ENCODE assay signal across 22 cellular contexts in the genomic region with DNA sequence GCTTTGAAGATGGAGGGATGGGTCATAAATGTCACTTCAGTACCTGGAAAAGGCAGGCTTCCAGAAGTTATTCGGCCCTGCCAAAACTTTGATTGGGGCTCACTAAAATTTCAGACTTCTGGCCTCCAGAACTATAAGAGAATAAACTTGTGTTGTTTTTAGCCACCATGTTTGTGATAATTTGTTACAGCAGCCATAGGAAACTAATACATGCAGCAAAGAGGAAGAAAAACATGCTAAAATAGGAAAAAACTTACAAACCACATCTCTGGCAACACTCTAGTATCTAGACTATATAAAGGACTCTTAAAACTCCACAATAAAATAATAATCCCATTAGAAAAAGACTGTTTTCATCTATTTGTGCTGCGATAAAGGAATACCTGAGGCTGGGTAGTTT. TPM values are rescaled to one million over a fixed set of nuclear protein-coding genes. Genes with fewer than 3 reads are reported as not detected.
DNase-seq lines count a peak whose midpoint lies in the region; ATAC-seq lines count a peak whose summit lies in the region.
"Had no signal": no experiment of that assay in that cellular context is flagged by ENCODE, and none has a peak within 500 bp of the region (broad histone marks: within the 10 kb centered on the region; RNA-seq: fewer than 3 reads in every experiment).

No MANE protein-coding gene starts in this region.

- H3K36me3 ChIP-seq in ACC112 (ENCODE audit: insufficient read depth, low read length): 0 out of 2 replicates have a peak, but pooled peaks cover 16% of the 10 kb centered on the region
- H3K36me3 ChIP-seq in CD4-positive, CD25-positive, alpha-beta regulatory T cell (ENCODE audit: control insufficient read depth, insufficient read depth, low read length): peaks cover 10% of the 10 kb centered on the region
- H3K36me3 ChIP-seq: Peyer's patch, SJSA1 had no signal

- H2AFZ ChIP-seq in ACC112 (ENCODE audit: low read length, unreplicated experiment): no peak overlapping the region
- H2AFZ ChIP-seq: GM23248 had no signal

- no peak for ATAC-seq in activated CD8-positive, alpha-beta memory T cell treated with anti-CD3 and anti-CD28 coated beads, Interleukin-2, amount 10 ng/mL, durations not matched to agents 7 days and 5 days
- ATAC-seq in CD4-positive, CD25-positive, alpha-beta regulatory T cell (ENCODE audit: low read depth in 2 of 2): no peak
- ATAC-seq in HG03135 (IDR thresholded peaks at IDR 0.05; ENCODE audit: unreplicated experiment) (no peak), Right ventricle myocardium superior (ENCODE audit: poor library complexity) (no peak)

- H3K79me2 ChIP-seq in ACC112 (ENCODE audit: control insufficient read depth, insufficient read depth, low read length, unreplicated experiment): peaks cover 6% of the 10 kb centered on the region

- no peaks in the 10 kb centered on the region for H3K27me3 Mint-ChIP-seq in activated CD8-positive, alpha-beta memory T cell treated with anti-CD3 and anti-CD28 coated beads, Interleukin-2, amount 10 ng/mL, durations not matched to agents 7 days and 5 days
- no peaks in the 10 kb centered on the region for H3K27me3 Mint-ChIP-seq in CD4-positive, CD25-positive, alpha-beta regulatory T cell
- H3K27me3 Mint-ChIP-seq in activated naive CD8-positive, alpha-beta T cell treated with anti-CD3 and anti-CD28 coated beads for 36 hours: no peaks in the 10 kb centered on the region
- H3K27me3 Mint-ChIP-seq: CD8-positive, alpha-beta memory T cell had no signal

- peaks cover 5% of the 10 kb centered on the region for H3K4me1 ChIP-seq in ACC112 (ENCODE audit: control insufficient read depth, insufficient read depth, low read length, unreplicated experiment)
- peaks cover 12% of the 10 kb centered on the region for H3K4me1 ChIP-seq in CD4-positive, CD25-positive, alpha-beta regulatory T cell (ENCODE audit: control insufficient read depth, insufficient read depth, low read length, poor library complexity, severe bottlenecking)
- H3K4me1 ChIP-seq: BLaER1 treated with 17β-estradiol and CSF1 and Interleukin-3, amounts not matched to agents 10 nM and 100 nM; HAP-1; Peyer's patch; SJSA1 had no signal

- no peaks in the 10 kb centered on the region for H3K9me3 Mint-ChIP-seq in activated CD8-positive, alpha-beta memory T cell treated with anti-CD3 and anti-CD28 coated beads, Interleukin-2, amount 10 ng/mL, durations not matched to agents 7 days and 5 days (ENCODE audit: low read depth)
- H3K9me3 Mint-ChIP-seq in CD4-positive, CD25-positive, alpha-beta regulatory T cell: peaks cover 0 to 4% (median 0%) of the 10 kb centered on the region in 7 donors
- H3K9me3 Mint-ChIP-seq in activated naive CD8-positive, alpha-beta T cell treated with anti-CD3 and anti-CD28 coated beads for 36 hours: peaks cover 3% of the 10 kb centered on the region
- H3K9me3 Mint-ChIP-seq: CD8-positive, alpha-beta memory T cell had no signal

- no peaks in the 10 kb centered on the region for H3K9me3 ChIP-seq in CD4-positive, CD25-positive, alpha-beta regulatory T cell (ENCODE audit: control insufficient read depth in 2 of 2, low read length in 2 of 2)
- H3K9me3 ChIP-seq: BLaER1 treated with 17β-estradiol and CSF1 and Interleukin-3, amounts not matched to agents 10 nM and 100 nM; HAP-1; Peyer's patch; SJSA1 had no signal

- DNase-seq in activated CD8-positive, alpha-beta memory T cell treated with anti-CD3 and anti-CD28 coated beads, Interleukin-2, amount 10 ng/mL, durations not matched to agents 7 days and 5 days: no peak
- DNase-seq in activated CD8-positive, alpha-beta memory T cell treated with anti-CD3 and anti-CD28 coated beads for 24 hours: no peak
- no peak for DNase-seq in CD4-positive, CD25-positive, alpha-beta regulatory T cell
- DNase-seq in activated naive CD8-positive, alpha-beta T cell treated with anti-CD3 and anti-CD28 coated beads for 36 hours: no peak
- no peak for DNase-seq in activated gamma-delta T cell (lab: John Stamatoyannopoulos, UW)
- no peak for DNase-seq in Right ventricle myocardium superior
- DNase-seq: ACHN; CD8-positive, alpha-beta memory T cell; MV-4-11; NCI-H1105 treated with DMSO at 0.1 percent for 48 hours; NCI-H1694; NCI-H2081 treated with DMSO at 0.1 percent for 48 hours; NCI-H2171 treated with DMSO at 0.1 percent for 48 hours; NCI-H524 treated with DMSO at 0.1 percent for 48 hours; NCI-H82; Peyer's patch had no signal

- peaks cover 48% of the 10 kb centered on the region for H3K36me3 Mint-ChIP-seq in activated CD8-positive, alpha-beta memory T cell treated with anti-CD3 and anti-CD28 coated beads, Interleukin-2, amount 10 ng/mL, durations not matched to agents 7 days and 5 days
- H3K36me3 Mint-ChIP-seq in CD4-positive, CD25-positive, alpha-beta regulatory T cell: peaks cover 45% of the 10 kb centered on the region
- peaks cover 67% of the 10 kb centered on the region for H3K36me3 Mint-ChIP-seq in activated naive CD8-positive, alpha-beta T cell treated with anti-CD3 and anti-CD28 coated beads for 36 hours

- peak overlapping the region; percentile 16; the same call in 1 of the 2 replicates for H3K27ac ChIP-seq in ACC112 (ENCODE audit: low read depth, low read length)
- peak overlapping the region; percentile 74 for H3K27ac ChIP-seq in CD4-positive, CD25-positive, alpha-beta regulatory T cell (ENCODE audit: insufficient read depth, low read length, poor library complexity, severe bottlenecking)
- H3K27ac ChIP-seq: BLaER1 treated with 17β-estradiol and CSF1 and Interleukin-3, amounts not matched to agents 10 nM and 100 nM; Peyer's patch; SJSA1 had no signal

- H3K4me1 Mint-ChIP-seq in activated CD8-positive, alpha-beta memory T cell treated with anti-CD3 and anti-CD28 coated beads, Interleukin-2, amount 10 ng/mL, durations not matched to agents 7 days and 5 days: peaks cover 31% of the 10 kb centered on the region
- H3K4me1 Mint-ChIP-seq in CD4-positive, CD25-positive, alpha-beta regulatory T cell: peaks cover 32 to 39% (median 34%) of the 10 kb centered on the region in 4 donors
- H3K4me1 Mint-ChIP-seq in activated naive CD8-positive, alpha-beta T cell treated with anti-CD3 and anti-CD28 coated beads for 36 hours: peaks cover 35% of the 10 kb centered on the region

- peak overlapping the region; percentile 84 for H3K27ac Mint-ChIP-seq in activated CD8-positive, alpha-beta memory T cell treated with anti-CD3 and anti-CD28 coated beads, Interleukin-2, amount 10 ng/mL, durations not matched to agents 7 days and 5 days
- H3K27ac Mint-ChIP-seq in CD4-positive, CD25-positive, alpha-beta regulatory T cell: peak overlapping the region; percentile 58 to 90 (median 88)
- H3K27ac Mint-ChIP-seq in activated naive CD8-positive, alpha-beta T cell treated with anti-CD3 and anti-CD28 coated beads for 36 hours: peak overlapping the region; percentile 84

- CTCF ChIA-PET in activated CD8-positive, alpha-beta memory T cell treated with anti-CD3 and anti-CD28 coated beads, Interleukin-2, amount 10 ng/mL, durations not matched to agents 7 days and 5 days (lab: Charles Lee): interaction anchor here (3.1 kb wide), 1 partner anchor 13 kb away, joined by 13 read pairs; no protein-coding TSS in a partner anchor

- H3K27me3 ChIP-seq in ACC112 (ENCODE audit: insufficient read depth, low read length): no peaks in the 10 kb centered on the region
- H3K27me3 ChIP-seq in CD4-positive, CD25-positive, alpha-beta regulatory T cell (ENCODE audit: control insufficient read depth, insufficient read depth, low read length): no peaks in the 10 kb centered on the region
- H3K27me3 ChIP-seq: BLaER1 treated with 17β-estradiol and CSF1 and Interleukin-3, amounts not matched to agents 10 nM and 100 nM; Peyer's patch; SJSA1 had no signal

- no peak overlapping the region for H3K4me3 Mint-ChIP-seq in activated CD8-positive, alpha-beta memory T cell treated with anti-CD3 and anti-CD28 coated beads, Interleukin-2, amount 10 ng/mL, durations not matched to agents 7 days and 5 days
- H3K4me3 Mint-ChIP-seq in CD4-positive, CD25-positive, alpha-beta regulatory T cell: no peak overlapping the region
- no peak overlapping the region for H3K4me3 Mint-ChIP-seq in activated naive CD8-positive, alpha-beta T cell treated with anti-CD3 and anti-CD28 coated beads for 36 hours

- intact Hi-C loops in Right ventricle myocardium superior (cut with DNase I): no loop called here

- H3K4me3 ChIP-seq in ACC112 (ENCODE audit: low read depth, low read length): no peak overlapping the region
- H3K4me3 ChIP-seq in CD4-positive, CD25-positive, alpha-beta regulatory T cell (ENCODE audit: low read depth, low read length): peak overlapping the region; percentile 53
- H3K4me3 ChIP-seq: BLaER1 treated with 17β-estradiol and CSF1 and Interleukin-3, amounts not matched to agents 10 nM and 100 nM; GM23248; HAP-1; Peyer's patch; SJSA1 had no signal

RNA-seq across cellular contexts. Expression of a gene that starts 9.5 kb away (rescaled TPM):
- 10 to 100 TPM; 22.1 to 24.3 TPM for total RNA-seq in activated CD8-positive, alpha-beta memory T cell treated with anti-CD3 and anti-CD28 coated beads, Interleukin-2, amount 10 ng/mL, durations not matched to agents 7 days and 5 days
- 31.1 TPM for total RNA-seq in CD4-positive, CD25-positive, alpha-beta regulatory T cell
- polyA plus RNA-seq in CD4-positive, CD25-positive, alpha-beta regulatory T cell: 1 to 10 TPM; 1.1 to 1.7 (median 1.6) TPM
- 10 to 100 TPM; 29.6 to 31.6 TPM for total RNA-seq in activated naive CD8-positive, alpha-beta T cell treated with anti-CD3 and anti-CD28 coated beads for 36 hours
- total RNA-seq in Right ventricle myocardium superior: 1.4 TPM

RNA-seq across cellular contexts. Expression of a gene that starts 9.6 kb away (rescaled TPM):
- 10 to 100 TPM; 17.9 to 18.4 TPM for total RNA-seq in activated CD8-positive, alpha-beta memory T cell treated with anti-CD3 and anti-CD28 coated beads, Interleukin-2, amount 10 ng/mL, durations not matched to agents 7 days and 5 days
- total RNA-seq in CD4-positive, CD25-positive, alpha-beta regulatory T cell: 12.8 TPM
- polyA plus RNA-seq in CD4-positive, CD25-positive, alpha-beta regulatory T cell: 10 to 100 TPM; 24.0 to 29.6 (median 26.3) TPM
- 10 to 100 TPM; 29.3 to 31.3 TPM for total RNA-seq in activated naive CD8-positive, alpha-beta T cell treated with anti-CD3 and anti-CD28 coated beads for 36 hours
- total RNA-seq in Right ventricle myocardium superior: 17.9 TPM
